In the genomic region with DNA sequence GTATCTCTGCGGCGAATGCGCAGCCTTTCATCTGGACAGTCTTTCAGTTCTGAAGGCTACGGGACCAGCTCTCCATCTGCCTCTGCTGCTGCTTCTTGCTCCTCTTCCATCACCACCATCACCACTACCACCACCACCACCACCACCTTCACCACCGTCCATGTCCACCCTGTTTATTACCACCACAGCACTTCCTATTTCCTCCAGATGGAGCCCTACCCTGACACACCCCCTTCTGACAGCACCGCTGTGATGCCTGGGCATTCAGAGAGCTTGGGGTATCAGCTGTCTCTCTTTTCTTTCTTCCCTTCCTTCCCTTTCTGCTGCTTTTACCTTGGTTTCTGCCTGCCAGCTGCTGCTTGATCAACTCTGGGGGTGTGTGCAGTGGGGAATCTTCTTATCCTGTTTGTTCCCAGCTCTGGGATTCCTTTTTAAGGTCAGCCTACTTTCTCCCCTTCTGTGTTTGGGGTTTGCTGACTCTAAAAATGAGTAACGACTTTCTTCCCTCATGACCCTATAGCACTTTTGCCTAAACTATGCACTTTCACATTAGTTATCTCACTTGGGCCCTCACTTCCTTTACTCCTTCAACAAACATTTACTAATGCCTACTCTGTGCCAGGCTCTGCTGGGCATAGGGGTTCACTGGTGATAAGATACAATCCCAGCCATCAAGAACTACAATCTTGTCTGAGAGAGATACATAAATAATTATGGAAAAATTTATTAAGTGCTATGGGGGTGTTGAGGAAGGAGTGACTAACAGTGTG, we compare ENCODE assay signal across 16 cellular contexts. TPM values are rescaled to one million over a fixed set of nuclear protein-coding genes. Genes with fewer than 3 reads are reported as not detected.
A peak's percentile ranks its signal among the peaks of the same experiment; 100 is the strongest.
DNase-seq lines count a peak whose midpoint lies in the region; ATAC-seq and TF ChIP-seq lines count a peak whose summit lies in the region.
"Had no signal": no experiment of that assay in that cellular context is flagged by ENCODE, and none has a peak within 500 bp of the region (broad histone marks: within the 10 kb centered on the region; RNA-seq: fewer than 3 reads in every experiment).

No MANE protein-coding gene starts in this region.

- H3K36me3 Mint-ChIP-seq in T-helper 1 cell treated with Interleukin-12 subunit alpha and Interleukin-12 subunit beta and Interleukin-4 antibody, amounts not matched to agents 30 μg/mL and 1 μg/mL, for 36 hours (ENCODE audit: low read depth): peaks cover 60% of the 10 kb centered on the region
- H3K36me3 Mint-ChIP-seq in CD8-positive, alpha-beta memory T cell: peaks cover 28 to 82% (median 32%) of the 10 kb centered on the region in 3 donors
- H3K36me3 Mint-ChIP-seq in activated CD4-positive, alpha-beta memory T cell treated with anti-CD3 and anti-CD28 coated beads, Interleukin-2, amount 10 ng/mL, durations not matched to agents 7 days and 5 days (ENCODE audit: low read depth): peaks cover 74% of the 10 kb centered on the region
- peaks cover 41% of the 10 kb centered on the region for H3K36me3 Mint-ChIP-seq in memory B cell

- no peak for DNase-seq in T-helper 1 cell
- DNase-seq in CD8-positive, alpha-beta memory T cell: no peak
- DNase-seq in activated CD4-positive, alpha-beta memory T cell treated with anti-CD3 and anti-CD28 coated beads, Interleukin-2, amount 10 ng/mL, durations not matched to agents 7 days and 5 days: peak; percentile 50
- no peak for DNase-seq in memory B cell (ENCODE audit: low spot score in 2 of 2)
- no peak for DNase-seq in central memory CD4-positive, alpha-beta T cell
- no peak for DNase-seq in GM13977 (ENCODE audit: low spot score)
- DNase-seq in activated effector memory CD4-positive, alpha-beta T cell treated with Interleukin-2 at 50 U/mL for 16 hours: no peak
- DNase-seq: BE2C, NCI-H1105 treated with DMSO at 0.1 percent for 48 hours, NCI-H2107, NCI-H524 treated with DMSO at 0.1 percent for 48 hours, retina, thyroid gland had no signal

- H3K9me3 ChIP-seq in CD8-positive, alpha-beta memory T cell (ENCODE audit: low read length): no peaks in the 10 kb centered on the region
- H3K9me3 ChIP-seq: BE2C, thyroid gland had no signal

- no peaks in the 10 kb centered on the region for H3K27me3 Mint-ChIP-seq in T-helper 1 cell treated with Interleukin-12 subunit alpha and Interleukin-12 subunit beta and Interleukin-4 antibody, amounts not matched to agents 30 μg/mL and 1 μg/mL, for 36 hours (ENCODE audit: low read depth)
- no peaks in the 10 kb centered on the region for H3K27me3 Mint-ChIP-seq in CD8-positive, alpha-beta memory T cell
- H3K27me3 Mint-ChIP-seq in activated CD4-positive, alpha-beta memory T cell treated with anti-CD3 and anti-CD28 coated beads, Interleukin-2, amount 10 ng/mL, durations not matched to agents 7 days and 5 days: no peaks in the 10 kb centered on the region
- H3K27me3 Mint-ChIP-seq in memory B cell: no peaks in the 10 kb centered on the region

- peaks cover 19% of the 10 kb centered on the region for H3K36me3 ChIP-seq in CD8-positive, alpha-beta memory T cell (ENCODE audit: insufficient read depth, low read length)
- H3K36me3 ChIP-seq: BE2C, neural progenitor cell had no signal

- peaks cover 28% of the 10 kb centered on the region for H3K4me1 ChIP-seq in CD8-positive, alpha-beta memory T cell (ENCODE audit: insufficient read depth, low read length)
- H3K4me1 ChIP-seq: BE2C, thyroid gland had no signal

- CTCF ChIA-PET in CD8-positive, alpha-beta memory T cell (lab: Charles Lee): interaction anchor here (0.9 to 1.3 kb wide), 3 partner anchors 14 to 232 kb away, joined by 3 to 4 read pairs (median 3); a partner anchor contains a TSS
- CTCF ChIA-PET in activated CD4-positive, alpha-beta memory T cell treated with anti-CD3 and anti-CD28 coated beads, Interleukin-2, amount 10 ng/mL, durations not matched to agents 7 days and 5 days (lab: Charles Lee): interaction anchor here (0.6 to 2.7 kb wide), 6 partner anchors 9 to 278 kb away, joined by 3 to 16 read pairs (median 6); a partner anchor contains a TSS

- H3K4me3 ChIP-seq in CD8-positive, alpha-beta memory T cell (ENCODE audit: low read length): no peak overlapping the region
- H3K4me3 ChIP-seq: neural progenitor cell, thyroid gland had no signal

- peaks cover 52% of the 10 kb centered on the region for H3K4me1 Mint-ChIP-seq in T-helper 1 cell treated with Interleukin-12 subunit alpha and Interleukin-12 subunit beta and Interleukin-4 antibody, amounts not matched to agents 30 μg/mL and 1 μg/mL, for 36 hours (ENCODE audit: low read depth)
- peaks cover 46 to 62% (median 47%) of the 10 kb centered on the region in 3 donors for H3K4me1 Mint-ChIP-seq in CD8-positive, alpha-beta memory T cell
- H3K4me1 Mint-ChIP-seq in activated CD4-positive, alpha-beta memory T cell treated with anti-CD3 and anti-CD28 coated beads, Interleukin-2, amount 10 ng/mL, durations not matched to agents 7 days and 5 days: peaks cover 56% of the 10 kb centered on the region
- peaks cover 19% of the 10 kb centered on the region for H3K4me1 Mint-ChIP-seq in memory B cell
- H3K4me1 Mint-ChIP-seq: neural progenitor cell had no signal

- no peaks in the 10 kb centered on the region for H3K9me3 Mint-ChIP-seq in T-helper 1 cell treated with Interleukin-12 subunit alpha and Interleukin-12 subunit beta and Interleukin-4 antibody, amounts not matched to agents 30 μg/mL and 1 μg/mL, for 36 hours
- H3K9me3 Mint-ChIP-seq in CD8-positive, alpha-beta memory T cell: no peaks in the 10 kb centered on the region
- H3K9me3 Mint-ChIP-seq in activated CD4-positive, alpha-beta memory T cell treated with anti-CD3 and anti-CD28 coated beads, Interleukin-2, amount 10 ng/mL, durations not matched to agents 7 days and 5 days: no peaks in the 10 kb centered on the region
- H3K9me3 Mint-ChIP-seq in memory B cell: no peaks in the 10 kb centered on the region
- H3K9me3 Mint-ChIP-seq: neural progenitor cell had no signal

- H3K4me3 Mint-ChIP-seq in T-helper 1 cell treated with Interleukin-12 subunit alpha and Interleukin-12 subunit beta and Interleukin-4 antibody, amounts not matched to agents 30 μg/mL and 1 μg/mL, for 36 hours: no peak overlapping the region
- peak overlapping the region in 1 of 7 donors; percentile 2 for H3K4me3 Mint-ChIP-seq in CD8-positive, alpha-beta memory T cell
- H3K4me3 Mint-ChIP-seq in activated CD4-positive, alpha-beta memory T cell treated with anti-CD3 and anti-CD28 coated beads, Interleukin-2, amount 10 ng/mL, durations not matched to agents 7 days and 5 days: no peak overlapping the region
- no peak overlapping the region for H3K4me3 Mint-ChIP-seq in memory B cell
- H3K4me3 Mint-ChIP-seq: neural progenitor cell had no signal

- in situ Hi-C loops in GM13977 (cut with MboI; ENCODE audit: low pct_unique_long_range_greater_than_20kb, low sequenced_read_pairs, unreplicated experiment): no loop called here

- H3K27ac ChIP-seq in CD8-positive, alpha-beta memory T cell (ENCODE audit: low read depth, low read length): no peak overlapping the region
- H3K27ac ChIP-seq: neural progenitor cell, thyroid gland had no signal

- POLR2A ChIA-PET in CD8-positive, alpha-beta memory T cell (lab: Charles Lee): no interaction called here
- POLR2A ChIA-PET in activated CD4-positive, alpha-beta memory T cell treated with anti-CD3 and anti-CD28 coated beads, Interleukin-2, amount 10 ng/mL, durations not matched to agents 7 days and 5 days (lab: Charles Lee): interaction anchor here (0.6 to 1.8 kb wide), 6 partner anchors 10 to 302 kb away, joined by 3 to 6 read pairs (median 3); no protein-coding TSS in a partner anchor

- H3K27ac Mint-ChIP-seq in T-helper 1 cell treated with Interleukin-12 subunit alpha and Interleukin-12 subunit beta and Interleukin-4 antibody, amounts not matched to agents 30 μg/mL and 1 μg/mL, for 36 hours: peak overlapping the region; percentile 53
- peak overlapping the region; percentile 47 to 98 (median 87) for H3K27ac Mint-ChIP-seq in CD8-positive, alpha-beta memory T cell
- peak overlapping the region; percentile 64 for H3K27ac Mint-ChIP-seq in activated CD4-positive, alpha-beta memory T cell treated with anti-CD3 and anti-CD28 coated beads, Interleukin-2, amount 10 ng/mL, durations not matched to agents 7 days and 5 days
- H3K27ac Mint-ChIP-seq in memory B cell: peak overlapping the region; percentile 70
- H3K27ac Mint-ChIP-seq: neural progenitor cell had no signal

- TF ChIP-seq CTCF in GM13977 (IDR thresholded peaks at IDR 0.05; ENCODE audit: extremely low read depth, insufficient read depth, missing control alignments): no peak

- ATAC-seq in memory B cell (ENCODE audit: low read depth): no peak
- ATAC-seq: Right ventricle myocardium inferior had no signal

- no peaks in the 10 kb centered on the region for H3K27me3 ChIP-seq in CD8-positive, alpha-beta memory T cell (ENCODE audit: insufficient read depth, low read length, poor library complexity, severe bottlenecking)
- H3K27me3 ChIP-seq: BE2C, neural progenitor cell, thyroid gland had no signal

RNA-seq across cellular contexts. Expression of a gene that starts 7.8 kb away (rescaled TPM):
- total RNA-seq in CD8-positive, alpha-beta memory T cell: 100 to 1,000 TPM; 198 to 211 TPM
- 34.1 TPM for polyA plus RNA-seq in CD8-positive, alpha-beta memory T cell
- total RNA-seq in activated CD4-positive, alpha-beta memory T cell treated with anti-CD3 and anti-CD28 coated beads, Interleukin-2, amount 10 ng/mL, durations not matched to agents 7 days and 5 days: 100 to 1,000 TPM; 156 to 161 TPM
